8 cellular contexts compared by ENCODE assay signal in the genomic region with DNA sequence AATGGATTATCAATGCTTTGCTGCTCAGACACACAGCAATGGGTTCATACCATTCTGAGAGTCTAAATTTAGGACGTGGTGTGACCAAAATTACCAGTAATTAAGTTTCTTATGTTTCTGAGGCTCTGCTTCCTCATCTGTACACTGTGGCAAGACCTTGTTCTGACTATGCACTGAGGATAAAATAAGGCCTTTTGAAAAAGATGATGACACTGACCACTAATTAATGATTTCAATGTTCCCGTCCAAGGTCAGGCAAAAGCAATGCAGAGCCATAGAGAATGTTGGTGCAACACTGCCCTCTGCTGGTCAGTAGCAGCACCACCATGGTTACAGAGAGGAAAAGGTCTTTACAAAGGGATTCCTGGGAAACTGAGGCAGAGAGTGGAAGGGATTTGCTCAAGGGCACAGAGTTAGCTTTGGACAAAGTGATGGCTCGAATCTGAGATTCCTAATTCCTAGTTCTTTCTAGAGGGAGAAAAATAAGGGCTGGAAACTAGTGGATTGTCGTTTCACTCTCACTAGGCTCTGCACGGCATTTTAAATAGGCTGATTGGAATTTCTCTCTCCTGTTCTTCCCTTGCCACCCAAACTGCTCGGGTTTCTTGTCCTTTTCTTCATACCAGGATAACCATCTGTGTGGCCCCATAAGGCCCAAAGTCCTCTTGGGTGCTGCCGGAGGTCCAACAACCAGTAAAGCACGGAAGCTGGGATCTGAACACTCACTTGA. TPM values are rescaled to one million over a fixed set of nuclear protein-coding genes. Genes with fewer than 3 reads are reported as not detected.
DNase-seq lines count a peak whose midpoint lies in the region; ATAC-seq and TF ChIP-seq lines count a peak whose summit lies in the region.

No MANE protein-coding gene starts in this region.

- H3K36me3 ChIP-seq in cardiac muscle cell: no peaks in the 10 kb centered on the region
- H3K36me3 ChIP-seq in psoas muscle (ENCODE audit: insufficient read depth in 1 of 2, low read depth in 1 of 2): no peaks in the 10 kb centered on the region

- peak overlapping the region; percentile 37 for H3K27ac Mint-ChIP-seq in activated naive CD4-positive, alpha-beta T cell treated with anti-CD3 and anti-CD28 coated beads, Interleukin-2, amount 50 U/mL, for 24 hours

- H3K36me3 Mint-ChIP-seq in activated naive CD4-positive, alpha-beta T cell treated with anti-CD3 and anti-CD28 coated beads, Interleukin-2, amount 50 U/mL, for 24 hours: no peaks in the 10 kb centered on the region

- H3K27me3 Mint-ChIP-seq in activated naive CD4-positive, alpha-beta T cell treated with anti-CD3 and anti-CD28 coated beads, Interleukin-2, amount 50 U/mL, for 24 hours: no peaks in the 10 kb centered on the region

- peaks cover 5% of the 10 kb centered on the region for H3K4me1 Mint-ChIP-seq in activated naive CD4-positive, alpha-beta T cell treated with anti-CD3 and anti-CD28 coated beads, Interleukin-2, amount 50 U/mL, for 24 hours

- intact Hi-C loops in psoas muscle (cut with DNase I): loop anchor here in 1 of 2 donors (5.0 kb wide), 1 partner anchor 528 kb away; a partner anchor contains a TSS

- DNase-seq in GM19238 (ENCODE audit: insufficient read length, low spot score) (peak; percentile 44), SIG-M5 treated with dmso at 0.1 percent for 504 hours (lab: John Stamatoyannopoulos, UW; ENCODE audit: unreplicated experiment) (peak; percentile 79), cardiac muscle cell (ENCODE audit: low read depth in 1 of 2, low spot score in 1 of 2) (peak; percentile 72 to 79), psoas muscle (peak; percentile 43 to 61), T1000 (lab: John Stamatoyannopoulos, UW) (no peak)

- no peaks in the 10 kb centered on the region for H3K4me1 ChIP-seq in cardiac muscle cell (ENCODE audit: low read depth)
- no peaks in the 10 kb centered on the region for H3K4me1 ChIP-seq in psoas muscle

- no peak overlapping the region for H3K27ac ChIP-seq in C4-2B
- no peak overlapping the region for H3K27ac ChIP-seq in cardiac muscle cell
- no peak overlapping the region for H3K27ac ChIP-seq in psoas muscle

- no peak overlapping the region for H3K4me3 Mint-ChIP-seq in activated naive CD4-positive, alpha-beta T cell treated with anti-CD3 and anti-CD28 coated beads, Interleukin-2, amount 50 U/mL, for 24 hours

- H3K27me3 ChIP-seq in cardiac muscle cell (no peaks in the 10 kb centered on the region), psoas muscle (ENCODE audit: insufficient read depth in 3 of 3, low read length in 2 of 3) (no peaks in the 10 kb centered on the region)

- no peak overlapping the region for H3K4me3 ChIP-seq in cardiac muscle cell
- H3K4me3 ChIP-seq in psoas muscle: no peak overlapping the region

- peak; percentile 89 for TF ChIP-seq CTCF in C4-2B (conservative IDR thresholded peaks at IDR 0.05)
- peak; percentile 97 for TF ChIP-seq CTCF in LNCAP (IDR thresholded peaks at IDR 0.05)
- peak; percentile 93 for TF ChIP-seq CTCF in cardiac muscle cell (IDR thresholded peaks at IDR 0.05; ENCODE audit: low read depth, low read length)
- peak; percentile 95 for TF ChIP-seq CTCF in psoas muscle (IDR thresholded peaks at IDR 0.05)

- H3K9me3 ChIP-seq in cardiac muscle cell (ENCODE audit: low read depth): no peaks in the 10 kb centered on the region
- no peaks in the 10 kb centered on the region for H3K9me3 ChIP-seq in psoas muscle

- H3K9me3 Mint-ChIP-seq in activated naive CD4-positive, alpha-beta T cell treated with anti-CD3 and anti-CD28 coated beads, Interleukin-2, amount 50 U/mL, for 24 hours: no peaks in the 10 kb centered on the region

- 53 to 57% (median 56%) methylated on average over 8 of the region's 8 CpGs for WGBS in psoas muscle, 3 donors

- ATAC-seq in psoas muscle: peak; percentile 58 to 85 (median 76)

RNA-seq across cellular contexts. Expression of a gene that starts 22.3 kb away (rescaled TPM):
- 0.03 and 0.14 TPM in 2 replicates for total RNA-seq in cardiac muscle cell
- 0.65 and 0.79 TPM in 2 replicates for polyA plus RNA-seq in cardiac muscle cell
- total RNA-seq in psoas muscle: 1 to 10 TPM in 1 of 4 donors, under 1 TPM in 3; 0.17 to 1.3 (median 0.50) TPM
- polyA plus RNA-seq in psoas muscle: under 1 TPM; 0.07 to 0.16 (median 0.10) TPM
